ENCODE assay signal across 3 cellular contexts in genomic region chr2:110865188-110865587, GRCh38.
TF ChIP-seq lines count a peak whose summit lies in the region.

No MANE protein-coding gene starts in this region.

TF ChIP-seq in SK-N-SH, 30 proteins besides CTCF, POLR2A, EP300 and RAD21 (continued from another document):
- TF ChIP-seq MAX (IDR thresholded peaks at IDR 0.05; ENCODE audit: low read depth) (no peak), SIN3A (IDR thresholded peaks at IDR 0.05; ENCODE audit: borderline replicate concordance, low read depth, low read length) (no peak), IRF3 (IDR thresholded peaks at IDR 0.05; ENCODE audit: low read depth, low read length) (no peak), TAF1 (IDR thresholded peaks at IDR 0.05; ENCODE audit: borderline replicate concordance, low read depth, low read length) (no peak), POLR2AphosphoS5 (IDR thresholded peaks at IDR 0.05; ENCODE audit: low read depth, low read length) (no peak), PBX3 (IDR thresholded peaks at IDR 0.05) (no peak), USF2 (IDR thresholded peaks at IDR 0.05; ENCODE audit: borderline replicate concordance, low read depth, low read length) (no peak), ZBTB33 (IDR thresholded peaks at IDR 0.05; ENCODE audit: borderline replicate concordance, low read depth) (no peak), FOXJ3 (CRISPR knock-in tag; IDR thresholded peaks at IDR 0.05) (no peak), GATA2 (CRISPR knock-in tag; IDR thresholded peaks at IDR 0.05) (no peak)

TF ChIP-seq in SK-N-SH treated with all-trans-retinoic acid at 6 μM for 48 hours, 23 proteins besides CTCF, POLR2A, EP300 and RAD21:
- no peak for TF ChIP-seq TSHZ2 (CRISPR knock-in tag; IDR thresholded peaks at IDR 0.05)

TF ChIP-seq in IMR-90, 13 proteins besides CTCF, POLR2A, EP300 and RAD21 (continued from another document):
- TF ChIP-seq ELK1 (IDR thresholded peaks at IDR 0.05; ENCODE audit: borderline replicate concordance, low read depth, low read length) (no peak), MXI1 (IDR thresholded peaks at IDR 0.05; ENCODE audit: borderline replicate concordance, low read depth, low read length) (no peak), MAZ (IDR thresholded peaks at IDR 0.05; ENCODE audit: borderline replicate concordance, low read depth, low read length) (no peak), CHD1 (IDR thresholded peaks at IDR 0.05; ENCODE audit: low read depth, low read length) (no peak), BHLHE40 (IDR thresholded peaks at IDR 0.05; ENCODE audit: low read depth, low read length) (no peak)
TF ChIP-seq in IMR-90: peak in this region for 0.
